Comparison of ENCODE assay signal across 7 cellular contexts in genomic region chr2:132161161-132162124, GRCh38. TPM values are rescaled to one million over a fixed set of nuclear protein-coding genes. Genes with fewer than 3 reads are reported as not detected.
"Had no signal": no experiment of that assay in that cellular context is flagged by ENCODE, and none has a peak within 500 bp of the region (broad histone marks: within the 10 kb centered on the region; RNA-seq: fewer than 3 reads in every experiment).

Gene ANKRD30BL, minus strand, starts transcription at chr2:132161952. Its CDS starts 247 bp downstream, at chr2:132161705.

RNA-seq across cellular contexts. Expression of gene ANKRD30BL, which starts in this region (rescaled TPM):
- total RNA-seq: LHCN-M2, MCF 10A, PC-9, Peyer's patch, Right ventricle myocardium inferior, RPMI7951, SJCRH30 had no signal
